In the genomic region with DNA sequence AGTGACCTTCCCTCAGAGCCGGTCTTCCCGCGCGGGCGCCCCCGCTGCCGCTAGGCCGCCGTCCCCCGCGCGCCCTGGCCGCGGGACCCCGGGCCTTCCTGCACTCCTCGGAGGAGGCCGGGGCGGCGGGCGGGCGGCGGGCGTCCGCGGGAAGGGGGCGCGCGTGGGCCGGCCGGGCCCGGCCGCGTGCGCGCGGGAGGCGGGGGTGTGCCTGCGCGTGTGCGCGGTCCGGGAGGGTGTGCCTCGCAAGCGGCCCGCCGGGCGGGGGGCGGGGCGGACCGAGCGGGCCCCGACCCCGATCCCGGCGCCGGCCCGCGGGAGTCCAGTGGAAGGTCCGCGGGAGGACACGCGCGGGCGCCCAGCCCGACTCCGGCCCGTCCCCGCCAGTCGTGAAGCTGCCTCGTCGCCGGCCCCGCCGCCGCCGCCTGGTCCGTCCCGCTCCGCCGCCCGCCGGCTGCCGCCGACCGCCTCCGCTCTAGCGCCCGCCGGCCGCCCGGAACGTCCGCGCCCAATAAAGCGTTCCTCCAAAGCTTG, we compare ENCODE assay signal across 8 cellular contexts. TPM values are rescaled to one million over a fixed set of nuclear protein-coding genes. Genes with fewer than 3 reads are reported as not detected.
DNase-seq lines count a peak whose midpoint lies in the region; ATAC-seq and TF ChIP-seq lines count a peak whose summit lies in the region.

No MANE protein-coding gene starts in this region.

- H3K4me2 ChIP-seq in DND-41 (ENCODE audit: insufficient read depth, low read length): peak overlapping the region; percentile 95

- TF ChIP-seq CTCF in DND-41 (IDR thresholded peaks at IDR 0.05; ENCODE audit: borderline replicate concordance, extremely low read depth, low read length, poor library complexity, severe bottlenecking): no peak

- H3K9ac ChIP-seq in DND-41 (ENCODE audit: low read depth, low read length) (peak overlapping the region; percentile 89), endocrine pancreas (ENCODE audit: control insufficient read depth, insufficient read depth, low read length) (peak overlapping the region; percentile 73), subcutaneous abdominal adipose tissue (ENCODE audit: low read length in 5 of 5) (peak overlapping the region in 4 of 5 donors; percentile 70 to 86 (median 81))

- H3K4me1 ChIP-seq in DND-41 (ENCODE audit: insufficient read depth, low read length) (peaks cover 56% of the 10 kb centered on the region), endocrine pancreas (ENCODE audit: control insufficient read depth, insufficient read depth, low read length) (peaks cover 4% of the 10 kb centered on the region), mononuclear cell (ENCODE audit: insufficient read depth, low read length) (peaks cover 34% of the 10 kb centered on the region), subcutaneous abdominal adipose tissue (ENCODE audit: control insufficient read depth in 5 of 5, insufficient read depth in 5 of 5, low read length in 5 of 5) (peaks cover 0 to 50% (median 42%) of the 10 kb centered on the region in 5 donors)

- peak; percentile 27 for ATAC-seq in DND-41 (ENCODE audit: insufficient read depth, low read depth)
- ATAC-seq in GM21367 (IDR thresholded peaks at IDR 0.05; ENCODE audit: unreplicated experiment): peak; percentile 36
- peak; percentile 39 for ATAC-seq in HG03571 (IDR thresholded peaks at IDR 0.05; ENCODE audit: unreplicated experiment)

- H3K27me3 ChIP-seq in DND-41 (ENCODE audit: insufficient read depth, low read length, poor library complexity): no peaks in the 10 kb centered on the region
- H3K27me3 ChIP-seq in endocrine pancreas (ENCODE audit: control insufficient read depth, insufficient read depth, low read length): no peaks in the 10 kb centered on the region
- H3K27me3 ChIP-seq in mononuclear cell (ENCODE audit: insufficient read depth, low read length): no peaks in the 10 kb centered on the region
- no peaks in the 10 kb centered on the region for H3K27me3 ChIP-seq in subcutaneous abdominal adipose tissue (ENCODE audit: control insufficient read depth in 5 of 5, insufficient read depth in 4 of 5, low read length in 5 of 5)

- H3K27ac ChIP-seq in DND-41 (ENCODE audit: low read length) (peak overlapping the region; percentile 89), subcutaneous abdominal adipose tissue (ENCODE audit: low read depth, low read length) (peak overlapping the region; percentile 77)

- H2AFZ ChIP-seq in DND-41 (ENCODE audit: low read depth, low read length): peak overlapping the region; percentile 78

- H3K36me3 ChIP-seq in DND-41 (ENCODE audit: insufficient read depth, low read length) (peaks cover 37% of the 10 kb centered on the region), endocrine pancreas (ENCODE audit: control insufficient read depth, insufficient read depth, low read length) (no peaks in the 10 kb centered on the region), subcutaneous abdominal adipose tissue (ENCODE audit: control insufficient read depth in 5 of 5, insufficient read depth in 5 of 5, low read length in 5 of 5) (no peaks in the 10 kb centered on the region)

- peaks cover 53% of the 10 kb centered on the region for H3K79me2 ChIP-seq in DND-41 (ENCODE audit: insufficient read depth, low read length)

- no peaks in the 10 kb centered on the region for H3K9me3 ChIP-seq in DND-41 (ENCODE audit: insufficient read depth, low read length, severe bottlenecking)
- H3K9me3 ChIP-seq in endocrine pancreas (ENCODE audit: control insufficient read depth, low read length): no peaks in the 10 kb centered on the region
- no peaks in the 10 kb centered on the region for H3K9me3 ChIP-seq in mononuclear cell (ENCODE audit: low read depth, low read length)
- no peaks in the 10 kb centered on the region for H3K9me3 ChIP-seq in subcutaneous abdominal adipose tissue (ENCODE audit: control insufficient read depth in 5 of 5, low read length in 5 of 5)

- peak; percentile 47 for DNase-seq in DND-41
- peak; percentile 27 for DNase-seq in activated CD4-positive, alpha-beta T cell treated with anti-CD3 and anti-CD28 coated beads for 48 hours
- DNase-seq in SK-N-DZ (ENCODE audit: low spot score): no peak

- peaks cover 28% of the 10 kb centered on the region; the same call in 1 of the 2 replicates for H4K20me1 ChIP-seq in DND-41 (ENCODE audit: insufficient read depth, low read length)

- peak overlapping the region; percentile 92 to 94 for H3K4me3 ChIP-seq in DND-41 (ENCODE audit: low read depth in 1 of 2, low read length in 2 of 2)
- H3K4me3 ChIP-seq in endocrine pancreas (ENCODE audit: control insufficient read depth, insufficient read depth, low read length): peak overlapping the region; percentile 26
- peak overlapping the region; percentile 75 for H3K4me3 ChIP-seq in mononuclear cell (ENCODE audit: low read length)
- peak overlapping the region; percentile 77 to 93 (median 86) for H3K4me3 ChIP-seq in subcutaneous abdominal adipose tissue (ENCODE audit: low read depth in 1 of 5, low read length in 5 of 5)

RNA-seq across cellular contexts. Expression of a gene that starts 0.4 kb away (rescaled TPM):
- 5.4 TPM for total RNA-seq in mononuclear cell
- 24.0 and 29.0 TPM in 2 replicates for polyA plus RNA-seq in SK-N-DZ (2014; cell fraction: cytosol; rRNA removed)
- polyA plus RNA-seq in SK-N-DZ (2014; cell fraction: nucleus; rRNA removed): 16.5 and 34.2 TPM in 2 replicates

RNA-seq across cellular contexts. Expression of a gene that starts 0.4 kb away (rescaled TPM):
- 16.6 TPM for total RNA-seq in mononuclear cell
- polyA plus RNA-seq in SK-N-DZ (2014; cell fraction: cytosol; rRNA removed): 7.4 and 7.7 TPM in 2 replicates
- polyA plus RNA-seq in SK-N-DZ (2014; cell fraction: nucleus; rRNA removed): 5.9 and 7.1 TPM in 2 replicates

Comparison
In these comparisons a context has a peak if more than half of its experiments do, and no peak if none do; other contexts are left out.
1. H3K4me3 ChIP-seq: peak in every context shown above with its lines; median percentile 93 in DND-41; 86 in subcutaneous abdominal adipose tissue; 75 in mononuclear cell; 26 in endocrine pancreas.